ENCODE assay signal across 8 cellular contexts in genomic region chr6:7201732-7202541, GRCh38.
DNase-seq lines count a peak whose midpoint lies in the region; ATAC-seq and TF ChIP-seq lines count a peak whose summit lies in the region.

No MANE protein-coding gene starts in this region.

- intact Hi-C loops in activated CD4-positive, alpha-beta T cell treated with anti-CD3 and anti-CD28 coated beads for 36 hours (cut with DNase I, micrococcal nuclease): no loop called here
- intact Hi-C loops in OCI-LY7 (cut with micrococcal nuclease; ENCODE audit: unreplicated experiment) (no loop called here), left ventricle myocardium inferior (cut with micrococcal nuclease) (no loop called here)

- H3F3A ChIP-seq in neural progenitor cell (ENCODE audit: low read depth): no peaks in the 10 kb centered on the region

- no peak overlapping the region for H2AFZ ChIP-seq in OCI-LY7 (ENCODE audit: low read length)
- H2AFZ ChIP-seq in neural progenitor cell (replicated peaks): no peak overlapping the region

- no peak for TF ChIP-seq POLR2A in suprapubic skin (IDR thresholded peaks at IDR 0.05)

- peak overlapping the region; percentile 38 for H3K27ac Mint-ChIP-seq in activated CD4-positive, alpha-beta T cell treated with anti-CD3 and anti-CD28 coated beads for 36 hours
- no peak overlapping the region for H3K27ac Mint-ChIP-seq in neural progenitor cell

- no peak overlapping the region for H3K4me3 Mint-ChIP-seq in activated CD4-positive, alpha-beta T cell treated with anti-CD3 and anti-CD28 coated beads for 36 hours
- H3K4me3 Mint-ChIP-seq in neural progenitor cell: no peak overlapping the region

- no peaks in the 10 kb centered on the region for H3K27me3 Mint-ChIP-seq in activated CD4-positive, alpha-beta T cell treated with anti-CD3 and anti-CD28 coated beads for 36 hours
- peaks cover 7% of the 10 kb centered on the region for H3K27me3 Mint-ChIP-seq in neural progenitor cell (ENCODE audit: insufficient read depth, low read depth)

- H3K27ac ChIP-seq in OCI-LY7 (ENCODE audit: low read depth, low read length, poor library complexity, severe bottlenecking) (no peak overlapping the region), left ventricle myocardium inferior (replicated peaks) (peak overlapping the region; percentile 51), suprapubic skin (peak overlapping the region; percentile 87), neural progenitor cell (no peak overlapping the region)

- H3K27me3 ChIP-seq in left ventricle myocardium inferior (ENCODE audit: low read depth) (no peaks in the 10 kb centered on the region), suprapubic skin (no peaks in the 10 kb centered on the region), neural progenitor cell (no peaks in the 10 kb centered on the region)

- H4K20me1 ChIP-seq in OCI-LY7 (ENCODE audit: insufficient read depth, low read length) (no peaks in the 10 kb centered on the region), neural progenitor cell (ENCODE audit: low read depth) (no peaks in the 10 kb centered on the region)

- H3K9ac ChIP-seq in neural progenitor cell: no peak overlapping the region

- H3K4me3 ChIP-seq in OCI-LY7 (ENCODE audit: low read depth, low read length, poor library complexity, severe bottlenecking): no peak overlapping the region
- H3K4me3 ChIP-seq in left ventricle myocardium inferior: no peak overlapping the region
- H3K4me3 ChIP-seq in suprapubic skin: peak overlapping the region; percentile 21
- H3K4me3 ChIP-seq in neural progenitor cell: no peak overlapping the region

- TF ChIP-seq CTCF in OCI-LY7 (conservative IDR thresholded peaks at IDR 0.05; ENCODE audit: low read length) (no peak), left ventricle myocardium inferior (IDR thresholded peaks at IDR 0.05; ENCODE audit: borderline replicate concordance) (no peak), suprapubic skin (IDR thresholded peaks at IDR 0.05) (no peak), neural progenitor cell (IDR thresholded peaks at IDR 0.05) (no peak)

- peaks cover 13% of the 10 kb centered on the region for H3K4me1 ChIP-seq in OCI-LY7 (ENCODE audit: insufficient read depth, low read length, poor library complexity, severe bottlenecking)
- H3K4me1 ChIP-seq in left ventricle myocardium inferior: peaks cover 15% of the 10 kb centered on the region
- H3K4me1 ChIP-seq in suprapubic skin: peaks cover 25% of the 10 kb centered on the region
- H3K4me1 ChIP-seq in neural progenitor cell: no peaks in the 10 kb centered on the region

- peak; percentile 84 for ATAC-seq in activated CD4-positive, alpha-beta T cell treated with anti-CD3 and anti-CD28 coated beads for 36 hours
- ATAC-seq in HG02763 (IDR thresholded peaks at IDR 0.05; ENCODE audit: unreplicated experiment): peak; percentile 93

- H3K79me2 ChIP-seq in OCI-LY7 (ENCODE audit: insufficient read depth, low read depth, low read length): no peaks in the 10 kb centered on the region
- H3K79me2 ChIP-seq in neural progenitor cell (ENCODE audit: low read depth): no peaks in the 10 kb centered on the region

- peaks cover 22% of the 10 kb centered on the region for H3K4me1 Mint-ChIP-seq in activated CD4-positive, alpha-beta T cell treated with anti-CD3 and anti-CD28 coated beads for 36 hours
- H3K4me1 Mint-ChIP-seq in neural progenitor cell: no peaks in the 10 kb centered on the region

- H3K9me3 Mint-ChIP-seq in activated CD4-positive, alpha-beta T cell treated with anti-CD3 and anti-CD28 coated beads for 36 hours (ENCODE audit: low read depth): no peaks in the 10 kb centered on the region
- no peaks in the 10 kb centered on the region for H3K9me3 Mint-ChIP-seq in neural progenitor cell

- H3K4me2 ChIP-seq in OCI-LY7 (ENCODE audit: low read length): no peak overlapping the region
- H3K4me2 ChIP-seq in neural progenitor cell: no peak overlapping the region

- CTCF ChIA-PET in activated CD4-positive, alpha-beta T cell treated with anti-CD3 and anti-CD28 coated beads for 36 hours (lab: Charles Lee): interaction anchor here (0.8 to 1.0 kb wide), 2 partner anchors 85 to 135 kb away, joined by 3 read pairs; no protein-coding TSS in a partner anchor
- CTCF ChIA-PET in OCI-LY7 (lab: Charles Lee; ENCODE audit: unreplicated experiment): no interaction called here

- POLR2A ChIA-PET in activated CD4-positive, alpha-beta T cell treated with anti-CD3 and anti-CD28 coated beads for 36 hours (lab: Charles Lee): interaction anchor here (0.6 kb wide), 1 partner anchor 56 kb away, joined by 3 read pairs; no protein-coding TSS in a partner anchor
- POLR2A ChIA-PET in OCI-LY7 (lab: Charles Lee): no interaction called here

- peak; percentile 43 for DNase-seq in activated CD4-positive, alpha-beta T cell treated with anti-CD3 and anti-CD28 coated beads for 36 hours
- no peak for DNase-seq in activated CD4-positive, alpha-beta T cell treated with anti-CD3 and anti-CD28 coated beads, Interleukin-2, amount 50 U/mL, for 4 hours
- DNase-seq in OCI-LY7 (ENCODE audit: low spot score): peak; percentile 44
- DNase-seq in left ventricle myocardium inferior: peak; percentile 52
- DNase-seq in suprapubic skin (ENCODE audit: low spot score in 2 of 2): no peak
- DNase-seq in GOT3 (lab: John Stamatoyannopoulos, UW): no peak
- no peak for DNase-seq in neural progenitor cell (ENCODE audit: low spot score)

- WGBS in suprapubic skin: 81% methylated on average over 16 of the region's 16 CpGs

- no peak for TF ChIP-seq EP300 in suprapubic skin (IDR thresholded peaks at IDR 0.05)

- H3K9me3 ChIP-seq in OCI-LY7 (ENCODE audit: low read length): no peaks in the 10 kb centered on the region
- H3K9me3 ChIP-seq in left ventricle myocardium inferior (replicated peaks): no peaks in the 10 kb centered on the region
- no peaks in the 10 kb centered on the region for H3K9me3 ChIP-seq in suprapubic skin
- no peaks in the 10 kb centered on the region for H3K9me3 ChIP-seq in neural progenitor cell (ENCODE audit: low read depth)

- H3K9me2 ChIP-seq in OCI-LY7 (ENCODE audit: insufficient read depth, low read length): no peaks in the 10 kb centered on the region

- no TSS peak for BruUV-seq in OCI-LY7 (replicated peaks; lab: Mats Ljungman, UMichigan)

- H3K36me3 Mint-ChIP-seq in activated CD4-positive, alpha-beta T cell treated with anti-CD3 and anti-CD28 coated beads for 36 hours (ENCODE audit: low read depth): peaks cover 18% of the 10 kb centered on the region
- H3K36me3 Mint-ChIP-seq in neural progenitor cell: peaks cover 17% of the 10 kb centered on the region

- H3K36me3 ChIP-seq in OCI-LY7 (ENCODE audit: insufficient read depth, low read length) (no peaks in the 10 kb centered on the region), left ventricle myocardium inferior (peaks cover 37% of the 10 kb centered on the region), suprapubic skin (peaks cover 17% of the 10 kb centered on the region), neural progenitor cell (no peaks in the 10 kb centered on the region)

Comparison
In these comparisons a context has a peak if more than half of its experiments do, and no peak if none do; other contexts are left out.
1. DNase-seq: peak in activated CD4-positive, alpha-beta T cell treated with anti-CD3 and anti-CD28 coated beads for 36 hours (single experiment), OCI-LY7 (single experiment) and left ventricle myocardium inferior (single experiment); none in activated CD4-positive, alpha-beta T cell treated with anti-CD3 and anti-CD28 coated beads, Interleukin-2, amount 50 U/mL, for 4 hours (0 of 2), suprapubic skin (0 of 2), GOT3 (single experiment) and neural progenitor cell (single experiment).
2. H3K27ac ChIP-seq: peak in left ventricle myocardium inferior (single experiment) and suprapubic skin (single experiment); none in OCI-LY7 (single experiment) and neural progenitor cell (single experiment).